ENCODE assay signal across 9 cellular contexts in the genomic region with DNA sequence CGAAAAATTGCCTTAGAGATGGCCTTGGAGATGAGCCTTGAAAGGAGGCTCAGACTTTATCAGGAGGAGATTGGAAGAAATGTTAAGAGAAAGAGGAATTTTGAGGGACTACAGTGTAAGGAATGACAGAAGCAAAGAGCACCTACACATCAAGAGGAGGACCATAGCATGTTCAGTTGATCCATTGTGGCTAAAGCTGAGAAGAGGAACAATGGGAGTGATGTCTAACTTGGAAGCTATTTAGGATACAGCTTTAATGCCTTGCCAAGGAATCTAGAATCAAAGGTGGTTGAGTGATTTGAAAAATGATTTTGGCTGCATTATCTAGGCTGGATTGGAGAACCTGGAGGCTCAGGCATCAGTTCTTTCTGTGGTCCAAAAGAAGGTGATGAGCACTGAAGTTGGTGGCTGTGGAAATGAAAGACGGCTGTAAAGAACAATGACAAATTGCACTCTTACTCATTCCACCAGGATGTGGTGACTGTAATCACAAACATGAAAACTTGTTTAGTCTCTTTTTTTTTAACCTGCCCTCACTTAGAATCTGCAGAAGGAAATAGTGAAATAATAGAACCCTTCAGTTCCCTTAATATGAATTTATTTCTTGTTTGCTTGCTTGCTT. TPM values are rescaled to one million over a fixed set of nuclear protein-coding genes. Genes with fewer than 3 reads are reported as not detected.
DNase-seq lines count a peak whose midpoint lies in the region; ATAC-seq, FAIRE-seq and TF ChIP-seq lines count a peak whose summit lies in the region.
"Had no signal": no experiment of that assay in that cellular context is flagged by ENCODE, and none has a peak within 500 bp of the region (broad histone marks: within the 10 kb centered on the region; RNA-seq: fewer than 3 reads in every experiment).

No MANE protein-coding gene starts in this region.

- H2AK5ac ChIP-seq in mesendoderm (ENCODE audit: low read length), result no peak overlapping the region

- no peak overlapping the region for H3K23ac ChIP-seq in mesendoderm (ENCODE audit: low read length)

- H2BK120ac ChIP-seq in mesendoderm (ENCODE audit: low read depth, low read length), result no peak overlapping the region

- H3K9ac ChIP-seq in mesendoderm (ENCODE audit: low read length), result no peak overlapping the region

- no peak overlapping the region for H3K27ac ChIP-seq in substantia nigra (ENCODE audit: low read depth, low read length, poor library complexity, severe bottlenecking)
- H3K27ac ChIP-seq in mesendoderm (ENCODE audit: low read depth, low read length), result no peak overlapping the region

- intact Hi-C loops in CD14-positive monocyte (cut with micrococcal nuclease), result no loop called here

- peak; percentile 51 for ATAC-seq in GM19455 (IDR thresholded peaks at IDR 0.05; ENCODE audit: unreplicated experiment)
- ATAC-seq in HG03520 (IDR thresholded peaks at IDR 0.05; ENCODE audit: unreplicated experiment), result peak; percentile 48

- H2BK15ac ChIP-seq in mesendoderm (replicated peaks; ENCODE audit: low read depth), result no peak overlapping the region

- no peak overlapping the region for H3K18ac ChIP-seq in mesendoderm (ENCODE audit: low read length)

- H3K79me1 ChIP-seq in mesendoderm (ENCODE audit: low read length), result peaks cover 15% of the 10 kb centered on the region

- H3K27me3 ChIP-seq in bronchial epithelial cell (ENCODE audit: control insufficient read depth, insufficient read depth, low read length) (no peaks in the 10 kb centered on the region), mesendoderm (ENCODE audit: insufficient read depth, low read length, poor library complexity) (no peaks in the 10 kb centered on the region)

- H3K36me3 ChIP-seq in bronchial epithelial cell (ENCODE audit: control insufficient read depth, insufficient read depth, low read length) (no peaks in the 10 kb centered on the region), mesendoderm (ENCODE audit: control insufficient read depth, insufficient read depth, low read length) (no peaks in the 10 kb centered on the region)

- H3K79me2 ChIP-seq in mesendoderm (ENCODE audit: control insufficient read depth, insufficient read depth, low read length), result peaks cover 32% of the 10 kb centered on the region

- H3K27me3 Mint-ChIP-seq in CD14-positive monocyte (ENCODE audit: low read depth in 3 of 3), result no peaks in the 10 kb centered on the region

- peak overlapping the region in 5 of 7 donors; percentile 4 to 36 (median 27) for H3K27ac Mint-ChIP-seq in CD14-positive monocyte

- no CpG with 5 or more reads among the region's 2 CpGs for WGBS in mesendoderm (ENCODE audit: extremely low coverage, insufficient coverage, low lambda C conversion rate)

- H3K4me3 Mint-ChIP-seq in CD14-positive monocyte, result no peak overlapping the region

- no peak overlapping the region for H3K4me2 ChIP-seq in mesendoderm (ENCODE audit: low read length)

- no peak overlapping the region for H2BK5ac ChIP-seq in mesendoderm (ENCODE audit: low read length)

- peaks cover 0 to 13% (median 0%) of the 10 kb centered on the region in 7 donors for H3K9me3 Mint-ChIP-seq in CD14-positive monocyte

- DNase-seq in CD14-positive monocyte (ENCODE audit: low spot score), result no peak
- peak; percentile 76 for DNase-seq in bronchial epithelial cell (ENCODE audit: low read depth)
- no peak for DNase-seq in substantia nigra (lab: John Stamatoyannopoulos, UW)
- DNase-seq in NK-92 treated with Interleukin-12 subunit alpha and Interleukin-12 subunit beta, amount 100 ng/mL, for 24 hours (lab: John Stamatoyannopoulos, UW), result no peak
- DNase-seq in DMS53 treated with DMSO at 0.1 percent for 48 hours (lab: John Stamatoyannopoulos, UW; ENCODE audit: unreplicated experiment), result no peak
- no peak for DNase-seq in mesendoderm
- DNase-seq: NCI-H226 had no signal

- H3K4me3 ChIP-seq in bronchial epithelial cell (ENCODE audit: low read depth, low read length) (no peak overlapping the region), mesendoderm (ENCODE audit: low read length) (no peak overlapping the region)

- no peak overlapping the region for H4K5ac ChIP-seq in mesendoderm (ENCODE audit: low read length)

- H4K8ac ChIP-seq in mesendoderm (ENCODE audit: low read depth, low read length), result no peak overlapping the region

- no peak overlapping the region for H3K4ac ChIP-seq in mesendoderm (ENCODE audit: low read depth, low read length)

- H3K36me3 Mint-ChIP-seq in CD14-positive monocyte, result peaks cover 0 to 8% of the 10 kb centered on the region in 2 donors

- no peak for FAIRE-seq in bronchial epithelial cell (lab: Jason Lieb, UNC)

- H3K4me1 Mint-ChIP-seq in CD14-positive monocyte, result peaks cover 55% of the 10 kb centered on the region

- no peak overlapping the region for H3K56ac ChIP-seq in mesendoderm (ENCODE audit: low read length)

- TF ChIP-seq CTCF in CD14-positive monocyte (IDR thresholded peaks at IDR 0.05), result no peak
- no peak for TF ChIP-seq CTCF in bronchial epithelial cell (IDR thresholded peaks at IDR 0.05; ENCODE audit: insufficient read depth, low read length, severe bottlenecking)

- no peaks in the 10 kb centered on the region for H3K4me1 ChIP-seq in mesendoderm (ENCODE audit: control insufficient read depth, low read depth, low read length)

RNA-seq across cellular contexts. Expression of gene FAM20B, which starts 11.3 kb away (rescaled TPM):
- 1 to 10 TPM; 4.0 to 4.4 TPM for polyA plus RNA-seq in CD14-positive monocyte
- 39.5 and 51.1 TPM in 2 replicates for total RNA-seq in bronchial epithelial cell
- 20.1 TPM for polyA plus RNA-seq in mesendoderm (2013, experiment 1 of 2)
- 19.7 TPM for polyA plus RNA-seq in mesendoderm (2013, experiment 2 of 2)

RNA-seq across cellular contexts. Expression of gene TOR3A, which starts 44.9 kb away (rescaled TPM):
- polyA plus RNA-seq in CD14-positive monocyte, result 10 to 100 TPM; 60.9 to 67.8 TPM
- 14.0 and 17.0 TPM in 2 replicates for total RNA-seq in bronchial epithelial cell
- polyA plus RNA-seq in mesendoderm (2013, experiment 1 of 2), result 16.7 TPM
- 15.2 TPM for polyA plus RNA-seq in mesendoderm (2013, experiment 2 of 2)
